ENCODE assay signal across 29 cellular contexts in genomic region chr1:232430467-232430866, GRCh38.
"Had no signal": no experiment of that assay in that cellular context is flagged by ENCODE, and none has a peak within 500 bp of the region (broad histone marks: within the 10 kb centered on the region; RNA-seq: fewer than 3 reads in every experiment).

No MANE protein-coding gene starts in this region.

- H3K9me3 Mint-ChIP-seq: activated CD4-positive, alpha-beta T cell treated with anti-CD3 and anti-CD28 coated beads, Interleukin-2, amount 10 ng/mL, durations not matched to agents 24 days and 14 days; activated CD8-positive, alpha-beta T cell treated with anti-CD3 and anti-CD28 coated beads for 36 hours; activated naive CD8-positive, alpha-beta T cell treated with anti-CD3 and anti-CD28 coated beads for 36 hours; activated T-cell treated with anti-CD3 and anti-CD28 coated beads, Interleukin-2, amount 50 U/mL, for 72 hours; activated T-helper 17 cell treated with anti-CD3 and anti-CD28 coated beads, Interleukin-2, amount 50 U/mL, for 72 hours; T-helper 1 cell treated with Interleukin-12 subunit alpha and Interleukin-12 subunit beta and Interleukin-4 antibody, amounts not matched to agents 30 μg/mL and 1 μg/mL, for 36 hours; T-helper 2 cell treated with Interferon-gamma antibody and Interleukin-4, amounts not matched to agents 5 μg/mL and 100 μg/mL, for 36 hours had no signal

- DNase-seq: activated CD4-positive, alpha-beta T cell treated with anti-CD3 and anti-CD28 coated beads, Interleukin-2, amount 10 ng/mL, durations not matched to agents 24 days and 14 days; activated CD4-positive, alpha-beta T cell treated with anti-CD3 and anti-CD28 coated beads, Interleukin-2, amount 50 U/mL, for 4 hours; activated CD8-positive, alpha-beta T cell treated with anti-CD3 and anti-CD28 coated beads for 36 hours; activated effector memory CD4-positive, alpha-beta T cell treated with anti-CD3 and anti-CD28 coated beads, Interleukin-2, amount 50 U/mL, for 16 hours; activated naive CD4-positive, alpha-beta T cell; activated naive CD4-positive, alpha-beta T cell treated with anti-CD3 and anti-CD28 coated beads, Interleukin-2, amount 50 U/mL, for 16 hours; activated naive CD8-positive, alpha-beta T cell treated with anti-CD3 and anti-CD28 coated beads for 36 hours; activated T-cell treated with anti-CD3 and anti-CD28 coated beads, Interleukin-2, amount 50 U/mL, for 1 hour; activated T-cell treated with anti-CD3 and anti-CD28 coated beads, Interleukin-2, amount 50 U/mL, for 72 hours; amygdala; Kasumi-1; KG1; MG63; NCI-H1048; NCI-H1105 treated with DMSO at 0.1 percent for 48 hours; NCI-H1436; NCI-H1694; NCI-H1930; NCI-H2081 treated with DMSO at 0.1 percent for 48 hours; NCI-H345; NCI-H524 treated with DMSO at 0.1 percent for 48 hours; PC-3; Peyer's patch; RPMI8226 had no signal

- H3K27me3 Mint-ChIP-seq: activated CD4-positive, alpha-beta T cell treated with anti-CD3 and anti-CD28 coated beads, Interleukin-2, amount 10 ng/mL, durations not matched to agents 24 days and 14 days; activated T-helper 17 cell treated with anti-CD3 and anti-CD28 coated beads, Interleukin-2, amount 50 U/mL, for 72 hours had no signal

- H3K9me3 ChIP-seq: ascending aorta, MG63, Peyer's patch had no signal

- H3K27ac Mint-ChIP-seq: activated CD4-positive, alpha-beta T cell treated with anti-CD3 and anti-CD28 coated beads, Interleukin-2, amount 10 ng/mL, durations not matched to agents 24 days and 14 days; activated CD8-positive, alpha-beta T cell treated with anti-CD3 and anti-CD28 coated beads for 36 hours; activated naive CD8-positive, alpha-beta T cell treated with anti-CD3 and anti-CD28 coated beads for 36 hours; activated T-cell treated with anti-CD3 and anti-CD28 coated beads, Interleukin-2, amount 50 U/mL, for 72 hours; activated T-helper 17 cell treated with anti-CD3 and anti-CD28 coated beads, Interleukin-2, amount 50 U/mL, for 72 hours; T-helper 1 cell treated with Interleukin-12 subunit alpha and Interleukin-12 subunit beta and Interleukin-4 antibody, amounts not matched to agents 30 μg/mL and 1 μg/mL, for 36 hours; T-helper 2 cell treated with Interferon-gamma antibody and Interleukin-4, amounts not matched to agents 5 μg/mL and 100 μg/mL, for 36 hours had no signal

- H3K4me1 ChIP-seq: ascending aorta, Peyer's patch had no signal

- ATAC-seq: activated CD8-positive, alpha-beta T cell treated with anti-CD3 and anti-CD28 coated beads for 36 hours; activated T-cell treated with anti-CD3 and anti-CD28 coated beads, Interleukin-2, amount 50 U/mL, for 72 hours; activated T-helper 17 cell treated with anti-CD3 and anti-CD28 coated beads, Interleukin-2, amount 50 U/mL, for 72 hours; PC-3 had no signal

- H3K4me3 Mint-ChIP-seq: activated CD4-positive, alpha-beta T cell treated with anti-CD3 and anti-CD28 coated beads, Interleukin-2, amount 10 ng/mL, durations not matched to agents 24 days and 14 days; activated CD8-positive, alpha-beta T cell treated with anti-CD3 and anti-CD28 coated beads for 36 hours; activated naive CD8-positive, alpha-beta T cell treated with anti-CD3 and anti-CD28 coated beads for 36 hours; activated T-cell treated with anti-CD3 and anti-CD28 coated beads, Interleukin-2, amount 50 U/mL, for 72 hours; activated T-helper 17 cell treated with anti-CD3 and anti-CD28 coated beads, Interleukin-2, amount 50 U/mL, for 72 hours; T-helper 1 cell treated with Interleukin-12 subunit alpha and Interleukin-12 subunit beta and Interleukin-4 antibody, amounts not matched to agents 30 μg/mL and 1 μg/mL, for 36 hours; T-helper 2 cell treated with Interferon-gamma antibody and Interleukin-4, amounts not matched to agents 5 μg/mL and 100 μg/mL, for 36 hours had no signal

- H3K4me3 ChIP-seq: ascending aorta, cardiac muscle cell, MG63, Peyer's patch had no signal

- H3K4me1 Mint-ChIP-seq: activated CD4-positive, alpha-beta T cell treated with anti-CD3 and anti-CD28 coated beads, Interleukin-2, amount 10 ng/mL, durations not matched to agents 24 days and 14 days; activated naive CD8-positive, alpha-beta T cell treated with anti-CD3 and anti-CD28 coated beads for 36 hours; activated T-helper 17 cell treated with anti-CD3 and anti-CD28 coated beads, Interleukin-2, amount 50 U/mL, for 72 hours had no signal

- H3K27me3 ChIP-seq: ascending aorta, cardiac muscle cell, MG63, Peyer's patch had no signal

- H3K27ac ChIP-seq: ascending aorta, Peyer's patch had no signal
